15 cellular contexts compared by ENCODE assay signal in the genomic region with DNA sequence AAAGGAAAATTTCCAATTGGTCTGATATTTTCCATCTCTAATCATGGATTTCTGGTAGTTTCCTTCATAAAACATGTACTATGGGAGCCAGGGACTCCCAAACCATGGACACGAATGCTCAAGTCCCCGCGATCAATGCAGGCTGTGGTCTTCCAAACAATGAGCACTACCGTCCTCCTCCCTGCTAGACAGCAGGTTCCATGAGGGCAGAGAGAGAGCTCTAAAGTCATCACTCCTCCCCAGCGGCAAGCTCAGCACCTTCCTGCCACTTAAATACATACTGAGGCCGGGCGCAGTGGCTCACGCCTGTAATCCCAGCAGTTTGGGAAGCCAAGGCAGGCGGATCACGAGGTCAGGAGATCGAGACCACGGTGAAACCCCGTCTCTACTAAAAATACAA. TPM values are rescaled to one million over a fixed set of nuclear protein-coding genes. Genes with fewer than 3 reads are reported as not detected.
DNase-seq lines count a peak whose midpoint lies in the region; ATAC-seq, FAIRE-seq and TF ChIP-seq lines count a peak whose summit lies in the region.
"Had no signal": no experiment of that assay in that cellular context is flagged by ENCODE, and none has a peak within 500 bp of the region (broad histone marks: within the 10 kb centered on the region; RNA-seq: fewer than 3 reads in every experiment).

No MANE protein-coding gene starts in this region.

- H3K4me2 ChIP-seq in GM23338, result no peak overlapping the region
- H3K4me2 ChIP-seq in HepG2 (ENCODE audit: low read depth, low read length), result no peak overlapping the region

- no TSS peak for BruUV-seq in HepG2 (replicated peaks; lab: Mats Ljungman, UMichigan)

- CTCF ChIA-PET in activated B cell treated with CpG ODN at 0.5 μM for 24 hours (lab: Charles Lee), result no interaction called here
- CTCF ChIA-PET in HepG2 (lab: Yijun Ruan, JAX; ENCODE audit: low intra/inter-chr PET ratio, low total read pairs), result no interaction called here

- H3K4me1 ChIP-seq in GM23338 (ENCODE audit: insufficient read depth) (peaks cover 14% of the 10 kb centered on the region), HepG2 (ENCODE audit: insufficient read depth, low read length) (peaks cover 57% of the 10 kb centered on the region), mucosa of descending colon (ENCODE audit: low read depth) (peaks cover 19% of the 10 kb centered on the region)

- peaks cover 17% of the 10 kb centered on the region for H4K20me1 ChIP-seq in GM23338 (replicated peaks; ENCODE audit: insufficient read depth)
- H4K20me1 ChIP-seq in HepG2 (ENCODE audit: insufficient read depth, low read length), result 0 out of 2 replicates have a peak, but pooled peaks cover 3% of the 10 kb centered on the region

- no peak overlapping the region for H3K9ac ChIP-seq in HepG2 (ENCODE audit: insufficient read depth, low read depth, low read length)

- H3K9me2 ChIP-seq in GM23338 (ENCODE audit: insufficient read depth), result no peaks in the 10 kb centered on the region

- H3K4me3 ChIP-seq in GM23338 (no peak overlapping the region), HepG2 (replicated peaks in 1 of 3; ENCODE audit: insufficient read depth in 1 of 3, low read depth in 2 of 3, low read length in 3 of 3) (no peak overlapping the region), mucosa of descending colon (no peak overlapping the region)
- H3K4me3 ChIP-seq: colonic mucosa had no signal

- intact Hi-C loops in activated B cell treated with CpG ODN at 0.5 μM for 24 hours (cut with micrococcal nuclease), result no loop called here
- intact Hi-C loops in HepG2 (cut with micrococcal nuclease; ENCODE audit: unreplicated experiment), result no loop called here
- intact Hi-C loops in mucosa of descending colon (cut with DNase I, micrococcal nuclease), result no loop called here

- H3K27me3 Mint-ChIP-seq in GM23338 (ENCODE audit: insufficient read depth, low read depth, poor library complexity) (no peaks in the 10 kb centered on the region), activated B cell treated with CpG ODN at 0.5 μM for 24 hours (no peaks in the 10 kb centered on the region)
- no peaks in the 10 kb centered on the region for H3K27me3 Mint-ChIP-seq in stimulated activated naive B cell treated with anti-CD40 and anti-IgM and Interleukin-4, amounts not matched to agents 10 μg/mL and 1 μg/mL and 100 μg/mL, for 72 hours

- in situ Hi-C loops in HepG2 (cut with HindIII; ENCODE audit: extremely low pct_ligation_motif_present, low pct_unique_long_range_greater_than_20kb), result no loop called here

- H3K9me3 ChIP-seq in HepG2 (ENCODE audit: low read length), result no peaks in the 10 kb centered on the region
- H3K9me3 ChIP-seq in mucosa of descending colon, result no peaks in the 10 kb centered on the region
- H3K9me3 ChIP-seq: colonic mucosa, neutrophil had no signal

- H3K36me3 Mint-ChIP-seq in GM23338 (ENCODE audit: low read depth) (no peaks in the 10 kb centered on the region; the same call in 2 of the 3 replicates), activated B cell treated with CpG ODN at 0.5 μM for 24 hours (ENCODE audit: low read depth) (peaks cover 17% of the 10 kb centered on the region)
- H3K36me3 Mint-ChIP-seq in stimulated activated naive B cell treated with anti-CD40 and anti-IgM and Interleukin-4, amounts not matched to agents 10 μg/mL and 1 μg/mL and 100 μg/mL, for 72 hours, result peaks cover 12 to 34% of the 10 kb centered on the region in 2 donors

- no peak for FAIRE-seq in HepG2 (lab: Jason Lieb, UNC)
- FAIRE-seq: islet of Langerhans had no signal

- no peak for TF ChIP-seq POLR2A in HepG2 (IDR thresholded peaks at IDR 0.05; ENCODE audit: insufficient read depth in 1 of 2, low read depth in 2 of 2, low read length in 2 of 2)

- 94% methylated on average over 13 of the region's 13 CpGs for WGBS in HepG2 (ENCODE audit: low lambda C conversion rate)

- no peak for TF ChIP-seq RAD21 in HepG2 (CRISPR knock-in tag; IDR thresholded peaks at IDR 0.05)

- peak overlapping the region; percentile 60 for H3K27ac Mint-ChIP-seq in GM23338
- peak overlapping the region; percentile 78 for H3K27ac Mint-ChIP-seq in activated B cell treated with CpG ODN at 0.5 μM for 24 hours
- H3K27ac Mint-ChIP-seq in stimulated activated naive B cell treated with anti-CD40 and anti-IgM and Interleukin-4, amounts not matched to agents 10 μg/mL and 1 μg/mL and 100 μg/mL, for 72 hours, result peak overlapping the region; percentile 86

- H3K27ac ChIP-seq in GM23338 (ENCODE audit: low read depth) (0 out of 2 replicates have a peak overlapping the region, but pooled peaks have one; percentile 52), HepG2 (ENCODE audit: extremely low read length, insufficient read depth, low read length) (no peak overlapping the region)
- H3K27ac ChIP-seq: colonic mucosa, neutrophil had no signal

- ATAC-seq in GM23338 (no peak), activated B cell treated with CpG ODN at 0.5 μM for 24 hours (ENCODE audit: low read depth) (no peak), HepG2 (no peak), mucosa of descending colon (no peak)
- no peak for ATAC-seq in stimulated activated naive B cell treated with anti-CD40 and anti-IgM and Interleukin-4, amounts not matched to agents 10 μg/mL and 1 μg/mL and 100 μg/mL, for 72 hours (replicated peaks)

- H3F3A ChIP-seq in GM23338 (replicated peaks; ENCODE audit: low read depth), result no peaks in the 10 kb centered on the region

- H2AFZ ChIP-seq in GM23338 (no peak overlapping the region), HepG2 (ENCODE audit: low read length) (no peak overlapping the region)

- H3K9me3 Mint-ChIP-seq in GM23338, result no peaks in the 10 kb centered on the region
- no peaks in the 10 kb centered on the region for H3K9me3 Mint-ChIP-seq in activated B cell treated with CpG ODN at 0.5 μM for 24 hours
- peaks cover 0 to 3% of the 10 kb centered on the region in 2 donors for H3K9me3 Mint-ChIP-seq in stimulated activated naive B cell treated with anti-CD40 and anti-IgM and Interleukin-4, amounts not matched to agents 10 μg/mL and 1 μg/mL and 100 μg/mL, for 72 hours

- H3K36me3 ChIP-seq in GM23338 (ENCODE audit: insufficient read depth) (no peaks in the 10 kb centered on the region), HepG2 (replicated peaks in 1 of 2; ENCODE audit: control insufficient read depth in 1 of 2, insufficient read depth in 2 of 2, low read length in 2 of 2) (0 out of 5 replicates have a peak, but pooled peaks cover 0 to 2% of the 10 kb centered on the region in 2 experiments), mucosa of descending colon (ENCODE audit: low read depth) (no peaks in the 10 kb centered on the region)
- H3K36me3 ChIP-seq: colonic mucosa, neutrophil had no signal

- POLR2A ChIA-PET in activated B cell treated with CpG ODN at 0.5 μM for 24 hours (lab: Charles Lee) (interaction anchor here (0.5 to 1.7 kb wide), 4 partner anchors 8 to 79 kb away, joined by 3 to 9 read pairs (median 7); a partner anchor contains a TSS), HepG2 (lab: Yijun Ruan, JAX) (interaction anchor here (1.0 kb wide), 1 partner anchor 31 kb away, joined by 3 read pairs; a partner anchor contains a TSS)

- H3K4me3 Mint-ChIP-seq in GM23338 (no peak overlapping the region), activated B cell treated with CpG ODN at 0.5 μM for 24 hours (peak overlapping the region; percentile 42)
- peak overlapping the region in 1 of 2 donors; percentile 56 for H3K4me3 Mint-ChIP-seq in stimulated activated naive B cell treated with anti-CD40 and anti-IgM and Interleukin-4, amounts not matched to agents 10 μg/mL and 1 μg/mL and 100 μg/mL, for 72 hours

- DNase-seq in GM23338 (ENCODE audit: low spot score) (no peak), activated B cell treated with CpG ODN at 0.5 μM for 24 hours (no peak), HepG2 (ENCODE audit: low spot score) (no peak), iPS-NIHi7 (ENCODE audit: extremely low spot score) (no peak), mucosa of descending colon (no peak), AG20443 (ENCODE audit: low spot score) (no peak)
- no peak for DNase-seq in stimulated activated naive B cell treated with anti-CD40 and anti-IgM and Interleukin-4, amounts not matched to agents 10 μg/mL and 1 μg/mL and 100 μg/mL, for 72 hours
- DNase-seq: activated CD4-positive, alpha-beta T cell treated with anti-CD3 and anti-CD28 coated beads for 1 hour; activated naive CD4-positive, alpha-beta T cell; colonic mucosa; foreskin fibroblast; NCI-H2107; NK-92 treated with Interleukin-12 subunit alpha and Interleukin-12 subunit beta, amount 100 ng/mL, for 24 hours had no signal

- TF ChIP-seq CTCF in GM23338 (conservative IDR thresholded peaks at IDR 0.05; ENCODE audit: low read depth in 2 of 2) (no peak), activated B cell treated with CpG ODN at 0.5 μM for 24 hours (IDR thresholded peaks at IDR 0.05) (no peak), HepG2 (CRISPR knock-in tag; IDR thresholded peaks at IDR 0.05) (no peak), mucosa of descending colon (IDR thresholded peaks at IDR 0.05) (no peak)

- H3K27me3 ChIP-seq in GM23338 (ENCODE audit: insufficient read depth) (no peaks in the 10 kb centered on the region), HepG2 (ENCODE audit: control insufficient read depth in 1 of 2, insufficient read depth in 2 of 2, low read length in 2 of 2) (no peaks in the 10 kb centered on the region)
- H3K27me3 ChIP-seq: colonic mucosa, neutrophil had no signal

- peaks cover 27% of the 10 kb centered on the region for H3K4me1 Mint-ChIP-seq in GM23338
- H3K4me1 Mint-ChIP-seq in activated B cell treated with CpG ODN at 0.5 μM for 24 hours, result peaks cover 92% of the 10 kb centered on the region
- peaks cover 68 to 90% of the 10 kb centered on the region in 2 donors for H3K4me1 Mint-ChIP-seq in stimulated activated naive B cell treated with anti-CD40 and anti-IgM and Interleukin-4, amounts not matched to agents 10 μg/mL and 1 μg/mL and 100 μg/mL, for 72 hours

- TF ChIP-seq EP300 in HepG2 (IDR thresholded peaks at IDR 0.05; ENCODE audit: low read depth in 2 of 2, low read length in 2 of 2), result no peak
- TF ChIP-seq EP300 in HepG2 (CRISPR knock-in tag; IDR thresholded peaks at IDR 0.05; ENCODE audit: borderline replicate concordance), result no peak

- H3K79me2 ChIP-seq in GM23338 (replicated peaks; ENCODE audit: insufficient read depth), result peaks cover 95% of the 10 kb centered on the region
- peaks cover 83% of the 10 kb centered on the region for H3K79me2 ChIP-seq in HepG2 (ENCODE audit: insufficient read depth, low read length)

RNA-seq across cellular contexts. Expression of a gene that starts 31.1 kb away (rescaled TPM):
- 59.0 and 85.5 TPM in 2 replicates for total RNA-seq in GM23338 (2014; rRNA removed; shearing (Covaris generic))
- polyA plus RNA-seq in GM23338 (2016; fragmentation: Nextera tagmentation; extraction: Ambion mirVana), result 40.0 and 40.6 TPM in 2 replicates
- total RNA-seq in activated B cell treated with CpG ODN at 0.5 μM for 24 hours, result 287 and 310 TPM in 2 replicates
- 24.6 and 43.8 TPM in 2 replicates for total RNA-seq in HepG2 (2016; rRNA removed; fragmentation: Illumina TruSeq; extraction: Trizol)
- total RNA-seq in HepG2 (2016; cell fraction: cytosol; rRNA removed; fragmentation: Illumina TruSeq; extraction: Trizol; ENCODE audit: low read depth), result 13.5 and 14.6 TPM in 2 replicates
- 22.9 and 34.1 TPM in 2 replicates for total RNA-seq in HepG2 (2016; cell fraction: insoluble cytoplasmic fraction; rRNA removed; fragmentation: Illumina TruSeq; extraction: Trizol)
- total RNA-seq in HepG2 (2016; cell fraction: membrane; rRNA removed; fragmentation: Illumina TruSeq; extraction: Trizol), result 38.2 and 42.2 TPM in 2 replicates
- 51.5 and 56.4 TPM in 2 replicates for total RNA-seq in HepG2 (2016; cell fraction: nucleus; rRNA removed; fragmentation: Illumina TruSeq; extraction: Trizol)
- 18.7 and 20.8 TPM in 2 replicates for polyA plus RNA-seq in HepG2 (2011; rRNA removed)
- polyA plus RNA-seq in HepG2 (2011; cell fraction: cytosol; rRNA removed), result 12.9 and 15.6 TPM in 2 replicates
- 45.1 and 48.7 TPM in 2 replicates for polyA plus RNA-seq in HepG2 (2011; cell fraction: nucleus; rRNA removed)
- 43.9 and 44.3 TPM in 2 replicates for polyA plus RNA-seq in HepG2 (2012)
- 13.4 and 14.4 TPM in 2 replicates for polyA plus RNA-seq in HepG2 (2016; cell fraction: cytosol; fragmentation: Illumina TruSeq; extraction: Trizol; ENCODE audit: low read depth)
- polyA plus RNA-seq in HepG2 (2016; cell fraction: insoluble cytoplasmic fraction; fragmentation: Illumina TruSeq; extraction: Trizol; ENCODE audit: low read depth), result 50.2 and 64.9 TPM in 2 replicates
- polyA plus RNA-seq in HepG2 (2016; cell fraction: membrane; fragmentation: Illumina TruSeq; extraction: Trizol; ENCODE audit: low read depth), result 28.7 and 35.1 TPM in 2 replicates
- 76.7 and 80.0 TPM in 2 replicates for polyA plus RNA-seq in HepG2 (2016; cell fraction: nucleus; fragmentation: Illumina TruSeq; extraction: Trizol; ENCODE audit: insufficient read depth, low read depth)
- polyA minus RNA-seq in HepG2 (2011; rRNA and poly(A)+ RNA removed; ENCODE audit: low replicate concordance), result 32.6 and 34.6 TPM in 2 replicates
- 25.9 and 33.1 TPM in 2 replicates for polyA minus RNA-seq in HepG2 (2011; cell fraction: cytosol; rRNA and poly(A)+ RNA removed)
- polyA minus RNA-seq in HepG2 (2011; cell fraction: nucleus; rRNA and poly(A)+ RNA removed), result 83.6 and 90.6 TPM in 2 replicates
- 100 to 1,000 TPM in 2 of 3 donors, 10 to 100 TPM in 1; 95.4 to 145 (median 111) TPM for total RNA-seq in mucosa of descending colon
